In genomic region chr6:17600527-17601388, GRCh38 we compare ENCODE assay signal across 8 cellular contexts. TPM values are rescaled to one million over a fixed set of nuclear protein-coding genes. Genes with fewer than 3 reads are reported as not detected.
DNase-seq lines count a peak whose midpoint lies in the region; ATAC-seq, FAIRE-seq and TF ChIP-seq lines count a peak whose summit lies in the region.

No MANE protein-coding gene starts in this region.

- no peak for TF ChIP-seq CTCF in colonic mucosa (IDR thresholded peaks at IDR 0.05)
- no peak for TF ChIP-seq CTCF in right lobe of liver (IDR thresholded peaks at IDR 0.05)

- intact Hi-C loops in colonic mucosa (cut with DNase I) (loop anchor here (10.0 kb wide), 2 partner anchors 54 to 104 kb away; partner anchors contain the start of gene NUP153), right lobe of liver (cut with DNase I) (no loop called here)

- WGBS in right lobe of liver (ENCODE audit: insufficient coverage, low coverage, low lambda C conversion rate, missing lambda C conversion rate), result 0% methylated on average over 6 of the region's 77 CpGs

- FAIRE-seq in GM12892 (lab: Jason Lieb, UNC), result no peak

- H3K27ac ChIP-seq in colonic mucosa (peak overlapping the region; percentile 96), right lobe of liver (peak overlapping the region; percentile 97 to 99 (median 99))

- ATAC-seq in right lobe of liver, result peak; percentile 35 to 57 (median 46)

- peak; percentile 24; the same call in 1 of the 2 replicates for TF ChIP-seq POLR2A in GM12892 (IDR thresholded peaks at IDR 0.05; ENCODE audit: low read depth, low read length)
- peak; percentile 7 for TF ChIP-seq POLR2A in right lobe of liver (IDR thresholded peaks at IDR 0.05)

- H3K27me3 ChIP-seq in colonic mucosa (no peaks in the 10 kb centered on the region), right lobe of liver (no peaks in the 10 kb centered on the region)

- peak overlapping the region; percentile 90 to 94 for H3K9ac ChIP-seq in colonic mucosa (ENCODE audit: low read depth in 2 of 2, low read length in 2 of 2)

- H3K4me3 ChIP-seq in colonic mucosa (peak overlapping the region; percentile 94), right lobe of liver (peak overlapping the region; percentile 92 to 94 (median 92))

- H3K4me1 ChIP-seq in colonic mucosa (peaks cover 17% of the 10 kb centered on the region), right lobe of liver (peaks cover 0 to 19% (median 6%) of the 10 kb centered on the region in 4 donors)

- H3K36me3 ChIP-seq in colonic mucosa, result no peaks in the 10 kb centered on the region
- peaks cover 0 to 17% (median 0%) of the 10 kb centered on the region in 4 donors for H3K36me3 ChIP-seq in right lobe of liver

- DNase-seq in GM12892 (ENCODE audit: insufficient read length) (peak; percentile 27), HCEC 1CT (peak; percentile 31), M059J (ENCODE audit: low read depth) (peak; percentile 58), colonic mucosa (peak; percentile 54), right lobe of liver (peak; percentile 66 to 76 (median 71)), NCI-H524 treated with DMSO at 0.1 percent for 48 hours (lab: John Stamatoyannopoulos, UW) (no peak)
- peak; percentile 58 for DNase-seq in activated CD4-positive, alpha-beta T cell treated with anti-CD3 and anti-CD28 coated beads for 48 hours
- DNase-seq in stimulated activated CD8-positive, alpha-beta memory T cell treated with anti-CD3 and anti-CD28 coated beads, Interleukin-12 subunit alpha, Interleukin-12 subunit beta, amount 100 ng/mL, for 1 hour (ENCODE audit: low read depth), result peak; percentile 21

- H3K9me3 ChIP-seq in colonic mucosa (no peaks in the 10 kb centered on the region), right lobe of liver (no peaks in the 10 kb centered on the region)

RNA-seq across cellular contexts. Expression of gene FAM8A1, which starts 0.7 kb away (rescaled TPM):
- 4.7 TPM for polyA plus RNA-seq in GM12892 (2012; ENCODE audit: missing spikeins)
- total RNA-seq in M059J (2014; rRNA removed; shearing (Covaris generic)), result 13.0 and 19.7 TPM in 2 replicates
- total RNA-seq in colonic mucosa (10 to 100 TPM; 23.6 to 47.9 TPM), right lobe of liver (10 to 100 TPM; 27.5 to 51.4 (median 41.3) TPM)
